24 cellular contexts compared by ENCODE assay signal in genomic region chr9:18982246-18982589, GRCh38. TPM values are rescaled to one million over a fixed set of nuclear protein-coding genes. Genes with fewer than 3 reads are reported as not detected.
A peak's percentile ranks its signal among the peaks of the same experiment; 100 is the strongest.
DNase-seq lines count a peak whose midpoint lies in the region; ATAC-seq, FAIRE-seq and TF ChIP-seq lines count a peak whose summit lies in the region.
"Had no signal": no experiment of that assay in that cellular context is flagged by ENCODE, and none has a peak within 500 bp of the region (broad histone marks: within the 10 kb centered on the region; RNA-seq: fewer than 3 reads in every experiment).

No MANE protein-coding gene starts in this region.

- no peak overlapping the region for H3K27ac ChIP-seq in HEK293 (ENCODE audit: extremely low read depth, low read depth, low read length)
- no peak overlapping the region for H3K27ac ChIP-seq in kidney (ENCODE audit: low read depth in 2 of 2, low read length in 2 of 2)
- H3K27ac ChIP-seq in OCI-LY7 (ENCODE audit: low read depth, low read length, poor library complexity, severe bottlenecking), result no peak overlapping the region
- no peak overlapping the region for H3K27ac ChIP-seq in WERI-Rb-1
- H3K27ac ChIP-seq: KMS-11, SJCRH30 had no signal

- intact Hi-C loops in kidney (cut with DNase I), result no loop called here
- intact Hi-C loops in OCI-LY7 (cut with micrococcal nuclease; ENCODE audit: unreplicated experiment), result no loop called here

- TF ChIP-seq CTCF in HEK293 (tag by site-specific recombination; IDR thresholded peaks at IDR 0.05) (no peak), brain (conservative IDR thresholded peaks at IDR 0.05) (no peak), kidney (IDR thresholded peaks at IDR 0.05; ENCODE audit: borderline replicate concordance, extremely low read depth, insufficient read depth) (no peak), OCI-LY7 (conservative IDR thresholded peaks at IDR 0.05; ENCODE audit: low read length) (no peak), WERI-Rb-1 (IDR thresholded peaks at IDR 0.05; ENCODE audit: low read depth, low read length) (no peak)

- H3K9me3 ChIP-seq in HEK293 (ENCODE audit: control insufficient read depth, insufficient read depth, low read depth, low read length) (no peaks in the 10 kb centered on the region), kidney (ENCODE audit: control insufficient read depth in 1 of 2, low read length in 2 of 2) (no peaks in the 10 kb centered on the region), OCI-LY7 (ENCODE audit: low read length) (no peaks in the 10 kb centered on the region), WERI-Rb-1 (ENCODE audit: severe bottlenecking) (no peaks in the 10 kb centered on the region)
- H3K9me3 ChIP-seq: SJCRH30 had no signal

- peaks cover 5% of the 10 kb centered on the region for H3K36me3 Mint-ChIP-seq in brain

- no peak overlapping the region for H3K4me3 Mint-ChIP-seq in brain
- H3K4me3 Mint-ChIP-seq: CD8-positive, alpha-beta memory T cell; HFFc6 had no signal

- H3K4me2 ChIP-seq in OCI-LY7 (ENCODE audit: low read length), result no peak overlapping the region
- H3K4me2 ChIP-seq: KMS-11 had no signal

- no peak overlapping the region for H2AFZ ChIP-seq in OCI-LY7 (ENCODE audit: low read length)

- H3K4me1 ChIP-seq in HEK293 (ENCODE audit: control insufficient read depth, insufficient read depth, low read length) (peaks cover 23% of the 10 kb centered on the region), kidney (ENCODE audit: control insufficient read depth in 1 of 2, insufficient read depth in 1 of 2, low read depth in 1 of 2, low read length in 2 of 2) (peaks cover 6 to 27% of the 10 kb centered on the region in 2 donors), OCI-LY7 (ENCODE audit: insufficient read depth, low read length, poor library complexity, severe bottlenecking) (no peaks in the 10 kb centered on the region)

- H3K9me2 ChIP-seq in OCI-LY7 (ENCODE audit: insufficient read depth, low read length), result no peaks in the 10 kb centered on the region; the same call in 1 of the 2 replicates

- peaks cover 33% of the 10 kb centered on the region for H3K4me1 Mint-ChIP-seq in brain
- H3K4me1 Mint-ChIP-seq: CD8-positive, alpha-beta memory T cell had no signal

- no peak overlapping the region for H3K9ac ChIP-seq in kidney (ENCODE audit: low read length in 2 of 2)
- H3K9ac ChIP-seq: KMS-11 had no signal

- ATAC-seq in HG03439 (IDR thresholded peaks at IDR 0.05; ENCODE audit: unreplicated experiment), result no peak
- ATAC-seq: GM12878 had no signal

- H3K27me3 ChIP-seq in WERI-Rb-1 (ENCODE audit: insufficient read depth, low read depth, severe bottlenecking), result no peaks in the 10 kb centered on the region
- H3K27me3 ChIP-seq: SJCRH30 had no signal

- H3K27me3 Mint-ChIP-seq in brain, result peaks cover 9% of the 10 kb centered on the region

- no peaks in the 10 kb centered on the region for H3K79me2 ChIP-seq in OCI-LY7 (ENCODE audit: insufficient read depth, low read depth, low read length)

- FAIRE-seq in kidney (lab: Jason Lieb, UNC), result no peak
- FAIRE-seq: GM12878, H1 had no signal

- H4K20me1 ChIP-seq in OCI-LY7 (ENCODE audit: insufficient read depth, low read length), result no peaks in the 10 kb centered on the region

- H3K4me3 ChIP-seq in HEK293 (ENCODE audit: low read depth, low read length), result no peak overlapping the region
- H3K4me3 ChIP-seq in kidney (ENCODE audit: low read length in 2 of 2), result no peak overlapping the region
- H3K4me3 ChIP-seq in OCI-LY7 (ENCODE audit: low read depth, low read length, poor library complexity, severe bottlenecking), result no peak overlapping the region
- no peak overlapping the region for H3K4me3 ChIP-seq in WERI-Rb-1 (ENCODE audit: low read depth, low read length)
- H3K4me3 ChIP-seq: GM12878, SJCRH30 had no signal

- peak overlapping the region in 3 of 5 experiments; percentile 35 to 69 (median 67) for H3K27ac Mint-ChIP-seq in brain
- H3K27ac Mint-ChIP-seq: CD8-positive, alpha-beta memory T cell; HFFc6 had no signal

- DNase-seq in EH (ENCODE audit: low read depth) (peak; percentile 85), kidney (peak; percentile 81), OCI-LY7 (ENCODE audit: low spot score) (no peak), WERI-Rb-1 (no peak), GDM1 (lab: John Stamatoyannopoulos, UW) (no peak)
- DNase-seq: CD8-positive, alpha-beta memory T cell; DND-41; GF-D8; HFFc6; MM.1S; NCI-H1092; NCI-H146; NCI-H2081; NCI-H2227 treated with DMSO at 0.1 percent for 48 hours; NCI-H524 treated with DMSO at 0.1 percent for 48 hours; SJCRH30 had no signal

- CTCF ChIA-PET in HEK293 (lab: Yijun Ruan, JAX) (no interaction called here), OCI-LY7 (lab: Charles Lee; ENCODE audit: unreplicated experiment) (no interaction called here)

- POLR2A ChIA-PET in HEK293 (lab: Yijun Ruan, JAX), result no interaction called here
- POLR2A ChIA-PET in OCI-LY7 (lab: Charles Lee), result no interaction called here

- H3K36me3 ChIP-seq in HEK293 (ENCODE audit: control insufficient read depth in 2 of 2, insufficient read depth in 1 of 2, low read length in 2 of 2) (no peaks in the 10 kb centered on the region), kidney (ENCODE audit: control insufficient read depth in 1 of 2, insufficient read depth in 2 of 2, low read length in 2 of 2) (no peaks in the 10 kb centered on the region), OCI-LY7 (ENCODE audit: insufficient read depth, low read length) (no peaks in the 10 kb centered on the region), WERI-Rb-1 (no peaks in the 10 kb centered on the region)
- H3K36me3 ChIP-seq: SJCRH30 had no signal

- peaks cover 11 to 19% (median 16%) of the 10 kb centered on the region in 5 experiments for H3K9me3 Mint-ChIP-seq in brain
- H3K9me3 Mint-ChIP-seq: CD8-positive, alpha-beta memory T cell had no signal

- no TSS peak for BruUV-seq in OCI-LY7 (replicated peaks; lab: Mats Ljungman, UMichigan)

TF ChIP-seq in HEK293, 187 proteins besides CTCF, POLR2A, EP300 and RAD21 (continues in another document):
- 0 out of 2 replicates have a peak, but pooled peaks have one; percentile 25 for TF ChIP-seq OSR2 (tag by site-specific recombination; IDR thresholded peaks at IDR 0.05)
- TF ChIP-seq WT1 (tag by site-specific recombination; IDR thresholded peaks at IDR 0.05), result peak; percentile 52
- no peak for TF ChIP-seq ZSCAN16 (tag by site-specific recombination; IDR thresholded peaks at IDR 0.05)
- TF ChIP-seq GLIS1 (tag by site-specific recombination; IDR thresholded peaks at IDR 0.05), result peak; percentile 72
- TF ChIP-seq ZFP37 (tag by site-specific recombination; IDR thresholded peaks at IDR 0.05), result no peak
- TF ChIP-seq ZNF274 (IDR thresholded peaks at IDR 0.05; ENCODE audit: low read length), result no peak
- no peak for TF ChIP-seq ZNF274 (tag by site-specific recombination; IDR thresholded peaks at IDR 0.05; ENCODE audit: borderline replicate concordance)
- peak; percentile 35; the same call in 1 of the 2 replicates for TF ChIP-seq ZSCAN30 (tag by site-specific recombination; IDR thresholded peaks at IDR 0.05)
- TF ChIP-seq TSHZ1 (tag by site-specific recombination; IDR thresholded peaks at IDR 0.05; ENCODE audit: borderline replicate concordance), result no peak
- no peak for TF ChIP-seq ZNF157 (tag by site-specific recombination; IDR thresholded peaks at IDR 0.05)
- no peak for TF ChIP-seq MEIS1 (CRISPR knock-in tag; IDR thresholded peaks at IDR 0.05; ENCODE audit: borderline replicate concordance)
- no peak for TF ChIP-seq EGR2 (tag by site-specific recombination; IDR thresholded peaks at IDR 0.05; ENCODE audit: low read depth)
- TF ChIP-seq SP2 (tag by site-specific recombination; IDR thresholded peaks at IDR 0.05), result no peak
- 0 out of 2 replicates have a peak, but pooled peaks have one; percentile 30 for TF ChIP-seq INSM2 (tag by site-specific recombination; IDR thresholded peaks at IDR 0.05)
- TF ChIP-seq ZNF214 (tag by site-specific recombination; IDR thresholded peaks at IDR 0.05; ENCODE audit: borderline replicate concordance), result no peak

RNA-seq across cellular contexts. Expression of gene SAXO1, which starts 50.8 kb away (rescaled TPM):
- polyA plus RNA-seq in brain (ENCODE audit: insufficient read depth, low read depth, low replicate concordance), result not detected
- 0.35 TPM for total RNA-seq in kidney
- polyA plus RNA-seq in kidney (ENCODE audit: insufficient read depth, low read depth, low replicate concordance), result not detected
- not detected in 2 replicates for total RNA-seq in OCI-LY7 (2014; rRNA removed; shearing (Covaris generic))
- total RNA-seq in OCI-LY7 (2022), result 0.63 TPM in 1 of 2 replicates, not detected in the other
- total RNA-seq: A673; CD8-positive, alpha-beta memory T cell; GM12878; HFFc6; HT-29; SJCRH30 had no signal
- polyA plus RNA-seq: CD8-positive, alpha-beta memory T cell had no signal

Comparison
In these comparisons a context has a peak if more than half of its experiments do, and no peak if none do; other contexts are left out.
1. DNase-seq: peak in EH (single experiment) and kidney (single experiment); none in OCI-LY7 (single experiment), WERI-Rb-1 (single experiment) and GDM1 (single experiment).